Comparison of ENCODE assay signal across 31 cellular contexts in the genomic region with DNA sequence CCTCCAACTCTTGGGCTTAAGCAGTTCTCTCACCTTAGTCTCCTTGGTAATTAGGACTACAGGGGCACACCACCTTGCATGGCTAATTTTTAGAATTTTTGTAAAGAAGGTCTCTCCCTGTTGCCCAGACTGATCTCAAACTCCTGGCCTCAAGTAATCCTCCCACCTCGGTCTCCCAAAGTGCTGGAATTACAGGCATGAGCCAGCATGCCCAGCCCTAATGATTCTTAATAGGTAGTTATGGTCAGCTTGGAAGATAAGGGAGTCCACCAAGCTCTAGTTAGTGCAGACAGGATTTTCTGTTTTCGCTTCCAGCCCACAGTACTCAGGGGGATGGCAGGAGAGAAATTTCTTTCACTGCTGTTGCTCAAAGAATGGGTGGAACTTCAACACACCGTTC.
"Had no signal": no experiment of that assay in that cellular context is flagged by ENCODE, and none has a peak within 500 bp of the region (broad histone marks: within the 10 kb centered on the region; RNA-seq: fewer than 3 reads in every experiment).

No MANE protein-coding gene starts in this region.

- H3K4me1 ChIP-seq: pancreas, prostate gland, right atrium auricular region, right lobe of liver, sigmoid colon, spleen, suprapubic skin, testis, tibial nerve, upper lobe of right lung, uterus had no signal

- H3K27ac ChIP-seq: neutrophil, pancreas, prostate gland, right atrium auricular region, right lobe of liver, sigmoid colon, spleen, suprapubic skin, testis, tibial nerve, upper lobe of right lung, uterus had no signal

- H3K9me3 ChIP-seq: neutrophil, pancreas, prostate gland, right atrium auricular region, right lobe of liver, suprapubic skin, testis, tibial nerve, uterus had no signal

- DNase-seq: naive B cell; naive thymus-derived CD8-positive, alpha-beta T cell; nephron progenitor cell; nucleus accumbens; pancreas; retina; right lobe of liver; sigmoid colon; small intestine; spleen; stimulated activated CD4-positive, alpha-beta T cell treated with anti-CD3 and anti-CD28 coated beads, Interleukin-12 subunit alpha, Interleukin-12 subunit beta, amount 100 ng/mL, for 4 hours; stimulated activated CD4-positive, alpha-beta T cell treated with anti-CD3 and anti-CD28 coated beads, Interleukin-1b, Interleukin-23, amount 100 ng/mL, for 48 hours; stimulated activated CD4-positive, alpha-beta T cell treated with anti-CD3 and anti-CD28 coated beads, Interleukin-4, amount 100 ng/mL, for 1 hour; stimulated activated CD4-positive, alpha-beta T cell treated with anti-CD3 and anti-CD28 coated beads, Interleukin-4, amount 100 ng/mL, for 4 hours; stimulated activated CD8-positive, alpha-beta memory T cell treated with anti-CD3 and anti-CD28 coated beads, Interleukin-4, amount 100 ng/mL, for 48 hours; stimulated activated naive CD4-positive, alpha-beta T cell; stimulated activated naive CD8-positive, alpha-beta T cell treated with anti-CD3 and anti-CD28 coated beads, Interleukin-15, amount 100 ng/mL, for 72 hours; stimulated activated naive CD8-positive, alpha-beta T cell treated with anti-CD3 and anti-CD28 coated beads, Interleukin-15, Interleukin-2, amounts not matched to agents 100 U/mL and 50 U/mL, for 24 hours; substantia nigra; testis; upper lobe of right lung; uterus had no signal

- ATAC-seq: naive thymus-derived CD8-positive, alpha-beta T cell; natural killer cell treated with Interleukin-12 subunit alpha and Interleukin-12 subunit beta and Interleukin-15 and Interleukin-18, amount 100 ng/mL, for 72 hours; pancreas; right lobe of liver; stimulated activated memory B cell treated with anti-CD40 and anti-IgM and Interleukin-4, amounts not matched to agents 10 μg/mL and 1 μg/mL and 100 μg/mL, for 72 hours; stimulated activated naive CD8-positive, alpha-beta T cell treated with anti-CD3 and anti-CD28 coated beads, Interleukin-15, amount 100 ng/mL, for 72 hours; stimulated activated naive CD8-positive, alpha-beta T cell treated with anti-CD3 and anti-CD28 coated beads, Interleukin-15, Interleukin-2, amounts not matched to agents 100 U/mL and 50 U/mL, for 24 hours; upper lobe of right lung had no signal

- H3K4me3 Mint-ChIP-seq: naive B cell; naive thymus-derived CD8-positive, alpha-beta T cell; natural killer cell treated with Interleukin-12 subunit alpha and Interleukin-12 subunit beta and Interleukin-15 and Interleukin-18, amount 100 ng/mL, for 72 hours; nephron progenitor cell; neural crest cell; stimulated activated memory B cell treated with anti-CD40 and anti-IgM and Interleukin-4, amounts not matched to agents 10 μg/mL and 1 μg/mL and 100 μg/mL, for 72 hours; stimulated activated naive CD8-positive, alpha-beta T cell treated with anti-CD3 and anti-CD28 coated beads, Interleukin-15, amount 100 ng/mL, for 72 hours; type B pancreatic cell had no signal

- H3K27ac Mint-ChIP-seq: naive B cell; naive thymus-derived CD8-positive, alpha-beta T cell; natural killer cell treated with Interleukin-12 subunit alpha and Interleukin-12 subunit beta and Interleukin-15 and Interleukin-18, amount 100 ng/mL, for 72 hours; nephron progenitor cell; stimulated activated memory B cell treated with anti-CD40 and anti-IgM and Interleukin-4, amounts not matched to agents 10 μg/mL and 1 μg/mL and 100 μg/mL, for 72 hours; stimulated activated naive CD8-positive, alpha-beta T cell treated with anti-CD3 and anti-CD28 coated beads, Interleukin-15, amount 100 ng/mL, for 72 hours; type B pancreatic cell had no signal

- H3K4me3 ChIP-seq: pancreas, prostate gland, right atrium auricular region, right lobe of liver, sigmoid colon, spleen, suprapubic skin, testis, tibial nerve, upper lobe of right lung, uterus had no signal

- H3K36me3 ChIP-seq: neutrophil, pancreas, prostate gland, right atrium auricular region, right lobe of liver, sigmoid colon, spleen, suprapubic skin, tibial nerve, upper lobe of right lung, uterus had no signal

- H3K4me1 Mint-ChIP-seq: naive B cell; naive thymus-derived CD8-positive, alpha-beta T cell; nephron progenitor cell; neural crest cell; stimulated activated memory B cell treated with anti-CD40 and anti-IgM and Interleukin-4, amounts not matched to agents 10 μg/mL and 1 μg/mL and 100 μg/mL, for 72 hours; stimulated activated naive CD8-positive, alpha-beta T cell treated with anti-CD3 and anti-CD28 coated beads, Interleukin-15, amount 100 ng/mL, for 72 hours had no signal

- H3K27me3 Mint-ChIP-seq: naive B cell; naive thymus-derived CD8-positive, alpha-beta T cell; stimulated activated memory B cell treated with anti-CD40 and anti-IgM and Interleukin-4, amounts not matched to agents 10 μg/mL and 1 μg/mL and 100 μg/mL, for 72 hours; stimulated activated naive CD8-positive, alpha-beta T cell treated with anti-CD3 and anti-CD28 coated beads, Interleukin-15, amount 100 ng/mL, for 72 hours; type B pancreatic cell had no signal

- H3K9me3 Mint-ChIP-seq: neural crest cell; stimulated activated naive CD8-positive, alpha-beta T cell treated with anti-CD3 and anti-CD28 coated beads, Interleukin-15, amount 100 ng/mL, for 72 hours; type B pancreatic cell had no signal

- H3K27me3 ChIP-seq: neutrophil, pancreas, right atrium auricular region, right lobe of liver, sigmoid colon, spleen, suprapubic skin, testis, tibial nerve, upper lobe of right lung, uterus had no signal

- H3K36me3 Mint-ChIP-seq: naive B cell; naive thymus-derived CD8-positive, alpha-beta T cell; stimulated activated memory B cell treated with anti-CD40 and anti-IgM and Interleukin-4, amounts not matched to agents 10 μg/mL and 1 μg/mL and 100 μg/mL, for 72 hours; type B pancreatic cell had no signal
